In the genomic region with DNA sequence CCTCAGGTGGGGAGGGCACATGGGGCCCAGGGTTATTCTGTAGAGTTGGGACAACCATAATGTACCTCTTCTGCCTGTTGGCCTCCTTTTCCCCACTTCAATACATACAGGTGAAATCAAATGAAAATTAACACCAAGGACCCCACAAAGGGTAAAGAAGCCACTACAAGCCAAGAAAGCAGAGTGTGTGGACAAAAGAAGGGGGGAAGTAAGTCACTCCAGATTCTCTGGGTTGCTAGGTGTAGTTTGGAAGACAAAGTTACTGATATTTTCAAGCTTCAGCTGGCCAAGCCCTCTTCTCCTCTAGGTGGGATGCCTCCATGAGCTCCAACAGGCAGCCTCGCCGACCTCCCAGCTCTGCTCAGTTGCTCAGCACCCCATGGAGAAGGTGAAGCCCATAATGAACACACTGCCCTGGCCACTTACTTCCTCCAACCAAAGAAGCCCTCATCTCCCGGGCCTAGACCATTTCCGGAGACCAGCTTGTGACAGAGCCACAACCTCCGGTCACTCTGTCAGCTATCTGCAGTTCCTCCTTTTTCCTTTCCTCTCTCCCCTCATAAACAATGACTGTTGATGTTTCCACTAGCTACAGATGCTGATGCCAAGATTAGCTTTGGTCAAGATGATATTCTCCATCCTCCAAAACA, we compare ENCODE assay signal across 12 cellular contexts.
DNase-seq lines count a peak whose midpoint lies in the region; ATAC-seq, FAIRE-seq and TF ChIP-seq lines count a peak whose summit lies in the region.
"Had no signal": no experiment of that assay in that cellular context is flagged by ENCODE, and none has a peak within 500 bp of the region (broad histone marks: within the 10 kb centered on the region; RNA-seq: fewer than 3 reads in every experiment).

No MANE protein-coding gene starts in this region.

- no peaks in the 10 kb centered on the region for H4K20me1 ChIP-seq in GM23248 (ENCODE audit: insufficient read depth)

- ATAC-seq in left ventricle myocardium superior (peak; percentile 81), HG03135 (IDR thresholded peaks at IDR 0.05; ENCODE audit: unreplicated experiment) (no peak), GM21528 (IDR thresholded peaks at IDR 0.05; ENCODE audit: low FRiP score, unreplicated experiment) (no peak)
- ATAC-seq: stimulated activated naive B cell treated with anti-CD40 and anti-IgM and Interleukin-4, amounts not matched to agents 10 μg/mL and 1 μg/mL and 100 μg/mL, for 72 hours had no signal

- no peak overlapping the region; the same call in 1 of the 2 replicates for H3K27ac ChIP-seq in GM23248
- H3K27ac ChIP-seq in angular gyrus (ENCODE audit: low read depth, low read length) = peak overlapping the region; percentile 51
- peak overlapping the region; percentile 81 for H3K27ac ChIP-seq in skeletal muscle tissue (ENCODE audit: low read depth, low read length)
- H3K27ac ChIP-seq in kidney (ENCODE audit: low read depth in 2 of 2, low read length in 2 of 2) = peak overlapping the region in 1 of 2 donors; percentile 9
- H3K27ac ChIP-seq: KMS-11 had no signal

- WGBS in GM23248 (ENCODE audit: low coverage in 1 of 2, low lambda C conversion rate in 2 of 2, missing lambda C conversion rate in 2 of 2), 2 experiments = 73 to 78% methylated on average over 5 of the region's 5 CpGs

- H3K4me2 ChIP-seq in GM23248 (ENCODE audit: unreplicated experiment) = peak overlapping the region; percentile 73
- H3K4me2 ChIP-seq: KMS-11 had no signal

- in situ Hi-C loops in GM23248 (cut with MboI) = no loop called here

- H3K9me3 ChIP-seq in GM23248 (ENCODE audit: low read depth) = no peaks in the 10 kb centered on the region
- no peaks in the 10 kb centered on the region for H3K9me3 ChIP-seq in skeletal muscle tissue (ENCODE audit: control insufficient read depth in 3 of 3, low read length in 3 of 3)
- H3K9me3 ChIP-seq in kidney (ENCODE audit: control insufficient read depth in 1 of 2, low read length in 2 of 2) = no peaks in the 10 kb centered on the region
- H3K9me3 ChIP-seq: Caco-2 had no signal

- no peak for TF ChIP-seq CTCF in kidney (IDR thresholded peaks at IDR 0.05; ENCODE audit: borderline replicate concordance, extremely low read depth, insufficient read depth)

- H3K4me3 ChIP-seq in GM23248 (no peak overlapping the region), skeletal muscle tissue (ENCODE audit: low read length in 3 of 3) (no peak overlapping the region), kidney (ENCODE audit: low read length in 2 of 2) (no peak overlapping the region)

- H3K27me3 ChIP-seq in GM23248 (replicated peaks; ENCODE audit: insufficient read depth) (no peaks in the 10 kb centered on the region), skeletal muscle tissue (ENCODE audit: control insufficient read depth in 3 of 3, insufficient read depth in 3 of 3, low read length in 3 of 3) (no peaks in the 10 kb centered on the region)

- DNase-seq in GM23248 = no peak
- peak; percentile 53 for DNase-seq in left ventricle myocardium superior
- DNase-seq in kidney = no peak
- no peak for DNase-seq in NCI-H510A treated with DMSO at 0.1 percent for 48 hours (lab: John Stamatoyannopoulos, UW)
- DNase-seq: activated CD4-positive, alpha-beta T cell treated with anti-CD3 and anti-CD28 coated beads, Interleukin-2, amount 10 ng/mL, durations not matched to agents 7 days and 5 days; Caco-2; stimulated activated naive B cell treated with anti-CD40 and anti-IgM and Interleukin-4, amounts not matched to agents 10 μg/mL and 1 μg/mL and 100 μg/mL, for 72 hours had no signal

- H3K9ac ChIP-seq in GM23248 (no peak overlapping the region), skeletal muscle tissue (ENCODE audit: low read depth in 1 of 3, low read length in 3 of 3) (no peak overlapping the region), kidney (ENCODE audit: low read length in 2 of 2) (no peak overlapping the region)
- H3K9ac ChIP-seq: KMS-11 had no signal

- H3K79me2 ChIP-seq in GM23248 (ENCODE audit: insufficient read depth) = no peaks in the 10 kb centered on the region

- intact Hi-C loops in left ventricle myocardium superior (cut with micrococcal nuclease) (no loop called here), kidney (cut with DNase I) (no loop called here)

- H3F3A ChIP-seq in GM23248 (ENCODE audit: insufficient read depth) = peaks cover 19% of the 10 kb centered on the region

- no peak for FAIRE-seq in kidney (lab: Jason Lieb, UNC)

- H3K36me3 ChIP-seq in GM23248 (ENCODE audit: low read depth) (no peaks in the 10 kb centered on the region), skeletal muscle tissue (ENCODE audit: control insufficient read depth in 3 of 3, insufficient read depth in 3 of 3, low read length in 3 of 3) (no peaks in the 10 kb centered on the region), kidney (ENCODE audit: control insufficient read depth in 1 of 2, insufficient read depth in 2 of 2, low read length in 2 of 2) (no peaks in the 10 kb centered on the region)

- no peaks in the 10 kb centered on the region for H3K9me2 ChIP-seq in GM23248 (ENCODE audit: insufficient read depth)

- peak overlapping the region; percentile 83 for H2AFZ ChIP-seq in GM23248

- peaks cover 26% of the 10 kb centered on the region for H3K4me1 ChIP-seq in GM23248 (ENCODE audit: insufficient read depth)
- H3K4me1 ChIP-seq in skeletal muscle tissue (ENCODE audit: control insufficient read depth in 3 of 3, insufficient read depth in 3 of 3, low read length in 3 of 3) = peaks cover 2 to 8% (median 8%) of the 10 kb centered on the region in 3 donors
- H3K4me1 ChIP-seq in kidney (ENCODE audit: control insufficient read depth in 1 of 2, insufficient read depth in 1 of 2, low read depth in 1 of 2, low read length in 2 of 2) = peaks cover 3 to 31% of the 10 kb centered on the region in 2 donors
- H3K4me1 ChIP-seq: Caco-2 had no signal
